ENCODE assay signal across 9 cellular contexts in genomic region chr14:24279301-24280186, GRCh38. TPM values are rescaled to one million over a fixed set of nuclear protein-coding genes. Genes with fewer than 3 reads are reported as not detected.
DNase-seq lines count a peak whose midpoint lies in the region; ATAC-seq and TF ChIP-seq lines count a peak whose summit lies in the region.
"Had no signal": no experiment of that assay in that cellular context is flagged by ENCODE, and none has a peak within 500 bp of the region (broad histone marks: within the 10 kb centered on the region; RNA-seq: fewer than 3 reads in every experiment).

No MANE protein-coding gene starts in this region.

- peaks cover 52% of the 10 kb centered on the region for H3K4me1 Mint-ChIP-seq in activated naive CD4-positive, alpha-beta T cell treated with anti-CD3 and anti-CD28 coated beads for 36 hours (ENCODE audit: low read depth)

- H3K36me3 ChIP-seq in lower lobe of right lung = no peaks in the 10 kb centered on the region
- H3K36me3 ChIP-seq in SJCRH30 = no peaks in the 10 kb centered on the region

- intact Hi-C loops in activated naive CD4-positive, alpha-beta T cell treated with anti-CD3 and anti-CD28 coated beads for 36 hours (cut with micrococcal nuclease) = loop anchor here (1.0 to 10.0 kb wide), 5 partner anchors 10 to 725 kb away; partner anchors contain the start of genes THTPA, TM9SF1 and ZFHX2
- intact Hi-C loops in lower lobe of right lung (cut with DNase I) = no loop called here

- no peak overlapping the region for H3K4me3 ChIP-seq in lower lobe of right lung
- no peak overlapping the region for H3K4me3 ChIP-seq in SJCRH30

- CTCF ChIA-PET in activated naive CD4-positive, alpha-beta T cell treated with anti-CD3 and anti-CD28 coated beads for 36 hours (lab: Charles Lee) = interaction anchor here (0.6 to 10.8 kb wide), 12 partner anchors 9 to 157 kb away, joined by 3 to 154 read pairs (median 6); partner anchors contain the start of genes CIDEB, DHRS1, LTB4R and NOP9

- H3K27me3 ChIP-seq in lower lobe of right lung (ENCODE audit: low read depth) = no peaks in the 10 kb centered on the region
- H3K27me3 ChIP-seq in SJCRH30 = no peaks in the 10 kb centered on the region

- DNase-seq in Daoy (ENCODE audit: low read depth) (peak; percentile 46), NCI-H446 treated with DMSO at 0.1 percent for 48 hours (lab: John Stamatoyannopoulos, UW) (peak; percentile 31), lower lobe of right lung (no peak), NCI-H526 treated with DMSO at 0.1 percent for 48 hours (lab: John Stamatoyannopoulos, UW) (no peak), SJCRH30 (no peak), iPS-NIHi7 (ENCODE audit: extremely low spot score) (no peak)
- DNase-seq in activated naive CD4-positive, alpha-beta T cell treated with anti-CD3 and anti-CD28 coated beads for 36 hours = peak; percentile 90

- peak; percentile 25 for TF ChIP-seq CTCF in lower lobe of right lung (IDR thresholded peaks at IDR 0.05)

- H3K27ac ChIP-seq in lower lobe of right lung (no peak overlapping the region), SJCRH30 (no peak overlapping the region)

- H3K9me3 ChIP-seq in lower lobe of right lung = no peaks in the 10 kb centered on the region
- H3K9me3 ChIP-seq in SJCRH30 (replicated peaks) = no peaks in the 10 kb centered on the region

- H3K9me3 Mint-ChIP-seq in activated naive CD4-positive, alpha-beta T cell treated with anti-CD3 and anti-CD28 coated beads for 36 hours = no peaks in the 10 kb centered on the region

- peaks cover 3% of the 10 kb centered on the region for H3K36me3 Mint-ChIP-seq in activated naive CD4-positive, alpha-beta T cell treated with anti-CD3 and anti-CD28 coated beads for 36 hours (ENCODE audit: low read depth)

- H3K27me3 Mint-ChIP-seq in activated naive CD4-positive, alpha-beta T cell treated with anti-CD3 and anti-CD28 coated beads for 36 hours (ENCODE audit: low read depth) = no peaks in the 10 kb centered on the region

- peak overlapping the region; percentile 20 for H3K4me3 Mint-ChIP-seq in activated naive CD4-positive, alpha-beta T cell treated with anti-CD3 and anti-CD28 coated beads for 36 hours

- peaks cover 68% of the 10 kb centered on the region for H3K4me1 ChIP-seq in lower lobe of right lung
- H3K4me1 ChIP-seq in SJCRH30 = no peaks in the 10 kb centered on the region

- H3K27ac Mint-ChIP-seq in activated naive CD4-positive, alpha-beta T cell treated with anti-CD3 and anti-CD28 coated beads for 36 hours = peak overlapping the region; percentile 80

- ATAC-seq in GM21723 (IDR thresholded peaks at IDR 0.05; ENCODE audit: unreplicated experiment) = peak; percentile 67
- peak in 1 of 2 donors; percentile 13 for ATAC-seq in lower lobe of right lung

RNA-seq across cellular contexts. Expression of gene RABGGTA, which starts 8.1 kb away (rescaled TPM):
- total RNA-seq in Daoy (2014; rRNA removed; shearing (Covaris generic)) = 21.5 and 22.1 TPM in 2 replicates
- 10 to 100 TPM; 74.9 to 76.2 TPM for total RNA-seq in activated naive CD4-positive, alpha-beta T cell treated with anti-CD3 and anti-CD28 coated beads for 36 hours
- total RNA-seq in lower lobe of right lung = 50.4 TPM
- total RNA-seq in SJCRH30 (2014; rRNA removed; shearing (Covaris generic)) = 10.5 and 11.6 TPM in 2 replicates

RNA-seq across cellular contexts. Expression of gene TGM1, which starts 16.6 kb away (rescaled TPM):
- total RNA-seq in Daoy (2014; rRNA removed; shearing (Covaris generic)) = 0.69 and 2.6 TPM in 2 replicates
- 10 to 100 TPM; 13.5 to 13.8 TPM for total RNA-seq in activated naive CD4-positive, alpha-beta T cell treated with anti-CD3 and anti-CD28 coated beads for 36 hours
- total RNA-seq in lower lobe of right lung = 5.9 TPM
- 0.05 and 0.20 TPM in 2 replicates for total RNA-seq in SJCRH30 (2014; rRNA removed; shearing (Covaris generic))

RNA-seq across cellular contexts. Expression of gene DHRS1, which starts 20.0 kb away (rescaled TPM):
- total RNA-seq in Daoy (2014; rRNA removed; shearing (Covaris generic)) = 1.7 and 4.9 TPM in 2 replicates
- total RNA-seq in activated naive CD4-positive, alpha-beta T cell treated with anti-CD3 and anti-CD28 coated beads for 36 hours = 10 to 100 TPM; 11.8 to 13.8 TPM
- 22.7 TPM for total RNA-seq in lower lobe of right lung
- 9.5 and 9.6 TPM in 2 replicates for total RNA-seq in SJCRH30 (2014; rRNA removed; shearing (Covaris generic))

RNA-seq across cellular contexts. Expression of gene NOP9, which starts 20.1 kb away (rescaled TPM):
- total RNA-seq in Daoy (2014; rRNA removed; shearing (Covaris generic)) = 15.8 and 17.1 TPM in 2 replicates
- 10 to 100 TPM; 24.8 to 26.4 TPM for total RNA-seq in activated naive CD4-positive, alpha-beta T cell treated with anti-CD3 and anti-CD28 coated beads for 36 hours
- total RNA-seq in lower lobe of right lung = 22.0 TPM
- total RNA-seq in SJCRH30 (2014; rRNA removed; shearing (Covaris generic)) = 30.1 and 33.0 TPM in 2 replicates

RNA-seq across cellular contexts. Expression of gene CIDEB, which starts 28.2 kb away (rescaled TPM):
- total RNA-seq in Daoy (2014; rRNA removed; shearing (Covaris generic)) = 0.06 TPM in 1 of 2 replicates, not detected in the other
- 10 to 100 TPM; 10.9 to 15.1 TPM for total RNA-seq in activated naive CD4-positive, alpha-beta T cell treated with anti-CD3 and anti-CD28 coated beads for 36 hours
- total RNA-seq in lower lobe of right lung = 16.4 TPM
- 0.08 and 0.20 TPM in 2 replicates for total RNA-seq in SJCRH30 (2014; rRNA removed; shearing (Covaris generic))
- total RNA-seq: NCI-H460 had no signal

Comparison
In these comparisons a context has a peak if more than half of its experiments do, and no peak if none do; other contexts are left out.
1. DNase-seq: peak in Daoy (single experiment), NCI-H446 treated with DMSO at 0.1 percent for 48 hours (single experiment) and activated naive CD4-positive, alpha-beta T cell treated with anti-CD3 and anti-CD28 coated beads for 36 hours (single experiment); none in lower lobe of right lung (single experiment), NCI-H526 treated with DMSO at 0.1 percent for 48 hours (single experiment), SJCRH30 (0 of 2) and iPS-NIHi7 (single experiment).